10 cellular contexts compared by ENCODE assay signal in the genomic region with DNA sequence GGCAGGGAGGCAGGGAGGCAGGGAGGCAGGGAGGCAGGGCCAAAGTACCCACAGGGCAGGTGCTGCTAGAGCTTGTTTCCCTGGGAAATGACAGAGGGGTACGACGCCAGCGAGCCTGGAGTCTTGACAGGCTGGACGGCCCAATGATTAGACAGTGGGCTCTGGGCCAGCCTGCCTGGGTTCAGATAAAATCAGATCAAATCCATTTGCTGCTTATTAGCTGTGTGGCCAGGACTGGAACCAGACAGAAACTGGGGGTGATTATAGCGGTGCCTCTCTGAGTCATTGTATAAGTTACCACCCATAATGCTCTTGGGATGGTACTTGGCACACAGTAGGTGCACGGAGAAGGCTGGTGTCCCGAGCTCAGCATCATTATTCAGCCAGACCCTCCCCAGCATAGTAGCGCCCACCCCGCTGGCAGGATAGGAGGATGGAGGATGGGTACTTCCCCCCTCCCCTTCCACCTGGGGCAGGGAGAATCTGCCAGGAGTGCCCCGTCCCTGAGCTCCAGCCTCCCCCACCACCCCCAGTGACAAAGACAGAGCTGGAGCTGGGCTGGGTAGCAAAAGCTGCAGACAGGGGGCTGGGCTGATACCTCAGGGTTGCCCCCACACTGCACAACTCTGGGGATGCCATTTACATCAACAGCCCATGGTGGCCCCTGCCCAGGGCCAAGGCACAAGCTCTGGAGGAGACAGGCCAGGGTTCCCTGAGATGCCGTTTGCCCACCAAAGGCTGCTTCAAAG.
A peak's percentile ranks its signal among the peaks of the same experiment; 100 is the strongest.
DNase-seq lines count a peak whose midpoint lies in the region; ATAC-seq and TF ChIP-seq lines count a peak whose summit lies in the region.
"Had no signal": no experiment of that assay in that cellular context is flagged by ENCODE, and none has a peak within 500 bp of the region (broad histone marks: within the 10 kb centered on the region; RNA-seq: fewer than 3 reads in every experiment).

No MANE protein-coding gene starts in this region.

- peaks cover 89% of the 10 kb centered on the region for H3K4me1 ChIP-seq in CD4-positive, alpha-beta memory T cell (ENCODE audit: insufficient read depth, low read length)

- peaks cover 61 to 94% (median 80%) of the 10 kb centered on the region in 4 donors for H3K4me1 Mint-ChIP-seq in CD4-positive, alpha-beta memory T cell
- peaks cover 89% of the 10 kb centered on the region for H3K4me1 Mint-ChIP-seq in brain

- DNase-seq in CD4-positive, alpha-beta memory T cell = peak in 2 of 5 donors; percentile 12 to 57
- DNase-seq in HCEC 1CT (no peak), activated gamma-delta T cell (lab: John Stamatoyannopoulos, UW) (no peak), MV-4-11 (lab: John Stamatoyannopoulos, UW) (no peak)
- DNase-seq: DMS153 had no signal

- POLR2A ChIA-PET in CD4-positive, alpha-beta memory T cell (lab: Charles Lee; ENCODE audit: partially characterized antibody) = interaction anchor here (0.5 to 5.3 kb wide), 18 partner anchors 8 to 1156 kb away, joined by 3 to 116 read pairs (median 6); partner anchors contain the start of genes TMC6, TMC8 and TNRC6C

- H3K9me3 ChIP-seq in CD4-positive, alpha-beta memory T cell (ENCODE audit: control insufficient read depth in 1 of 2, low read length in 2 of 2) = no peaks in the 10 kb centered on the region
- no peaks in the 10 kb centered on the region for H3K9me3 ChIP-seq in neural cell (ENCODE audit: low read length)
- H3K9me3 ChIP-seq: psoas muscle had no signal

- TF ChIP-seq CTCF in brain (conservative IDR thresholded peaks at IDR 0.05) (no peak), neural cell (IDR thresholded peaks at IDR 0.05; ENCODE audit: poor library complexity, severe bottlenecking) (no peak)

- H3K4me2 ChIP-seq in neural cell (ENCODE audit: low read length) = no peak overlapping the region

- H4K20me1 ChIP-seq in neural cell (ENCODE audit: insufficient read depth) = no peaks in the 10 kb centered on the region

- peak overlapping the region; percentile 96 to 100 (median 99) for H3K27ac Mint-ChIP-seq in CD4-positive, alpha-beta memory T cell
- peak overlapping the region in 4 of 5 experiments; percentile 69 to 100 (median 85) for H3K27ac Mint-ChIP-seq in brain

- H3K27ac ChIP-seq in CD4-positive, alpha-beta memory T cell (ENCODE audit: low read depth, low read length) = peak overlapping the region; percentile 99
- no peak overlapping the region for H3K27ac ChIP-seq in neural cell (ENCODE audit: low read length)
- H3K27ac ChIP-seq: psoas muscle had no signal

- ATAC-seq in HG03342 (IDR thresholded peaks at IDR 0.05; ENCODE audit: unreplicated experiment) = peak; percentile 5
- ATAC-seq in GM21786 (IDR thresholded peaks at IDR 0.05; ENCODE audit: unreplicated experiment) = no peak

- no peaks in the 10 kb centered on the region for H3K27me3 ChIP-seq in CD4-positive, alpha-beta memory T cell (ENCODE audit: insufficient read depth, low read length)
- H3K27me3 ChIP-seq in neural cell (ENCODE audit: insufficient read depth, low read depth, low read length) = no peaks in the 10 kb centered on the region

- peak overlapping the region; percentile 39 to 55 for H3K4me3 ChIP-seq in CD4-positive, alpha-beta memory T cell (ENCODE audit: low read length in 2 of 2)
- H3K4me3 ChIP-seq in neural cell (ENCODE audit: low read length) = no peak overlapping the region
- H3K4me3 ChIP-seq: psoas muscle had no signal

- intact Hi-C loops in CD4-positive, alpha-beta memory T cell (cut with micrococcal nuclease) = loop anchor here (2.0 to 10.0 kb wide), 2 partner anchors 108 to 216 kb away; no protein-coding TSS in a partner anchor

- no peaks in the 10 kb centered on the region for H3K9me2 ChIP-seq in neural cell (ENCODE audit: insufficient read depth, low read length)

- H3K9me3 Mint-ChIP-seq in CD4-positive, alpha-beta memory T cell = peaks cover 0 to 2% (median 0%) of the 10 kb centered on the region in 8 donors
- peaks cover 0 to 10% (median 4%) of the 10 kb centered on the region in 5 experiments for H3K9me3 Mint-ChIP-seq in brain

- peak overlapping the region; percentile 80 to 92 (median 86) for H3K4me3 Mint-ChIP-seq in CD4-positive, alpha-beta memory T cell
- H3K4me3 Mint-ChIP-seq in brain = no peak overlapping the region

- no peaks in the 10 kb centered on the region for H3K36me3 ChIP-seq in CD4-positive, alpha-beta memory T cell (ENCODE audit: insufficient read depth, low read length)
- no peaks in the 10 kb centered on the region for H3K36me3 ChIP-seq in neural cell (ENCODE audit: insufficient read depth, low read length)

- peaks cover 3% of the 10 kb centered on the region for H3F3A ChIP-seq in neural cell (ENCODE audit: insufficient read depth, low read length, poor library complexity, severe bottlenecking)

- no peaks in the 10 kb centered on the region for H3K27me3 Mint-ChIP-seq in CD4-positive, alpha-beta memory T cell
- peaks cover under 1% of the 10 kb centered on the region for H3K27me3 Mint-ChIP-seq in brain

- CTCF ChIA-PET in CD4-positive, alpha-beta memory T cell (lab: Charles Lee; ENCODE audit: partially characterized antibody) = interaction anchor here (0.8 to 1.7 kb wide), 3 partner anchors 77 to 133 kb away, joined by 3 to 5 read pairs (median 4); partner anchors contain the start of gene TNRC6C

- peak overlapping the region; percentile 4 for H3K9ac ChIP-seq in neural cell (ENCODE audit: low read length)

- TF ChIP-seq EP300 in neural cell (conservative IDR thresholded peaks at IDR 0.05; ENCODE audit: poor library complexity, severe bottlenecking) = no peak

- H2AFZ ChIP-seq in neural cell (ENCODE audit: low read depth, low read length) = no peak overlapping the region

- no peaks in the 10 kb centered on the region for H3K79me2 ChIP-seq in neural cell (replicated peaks; ENCODE audit: insufficient read depth, low read length)

- H3K36me3 Mint-ChIP-seq in CD4-positive, alpha-beta memory T cell = peaks cover 0 to 7% of the 10 kb centered on the region in 2 donors
- H3K36me3 Mint-ChIP-seq in brain = peaks cover 3% of the 10 kb centered on the region

- TF ChIP-seq RAD21 in neural cell (conservative IDR thresholded peaks at IDR 0.05) = no peak

TF ChIP-seq in neural cell, 6 proteins besides CTCF, POLR2A, EP300 and RAD21:
- TF ChIP-seq TAF1 (IDR thresholded peaks at IDR 0.05; ENCODE audit: low read depth) (no peak), MXI1 (conservative IDR thresholded peaks at IDR 0.05; ENCODE audit: poor library complexity, severe bottlenecking) (no peak), SMC3 (conservative IDR thresholded peaks at IDR 0.05; ENCODE audit: poor library complexity) (no peak), REST (IDR thresholded peaks at IDR 0.05; ENCODE audit: borderline replicate concordance) (no peak), POLR2AphosphoS5 (IDR thresholded peaks at IDR 0.05) (no peak), EZH2 (IDR thresholded peaks at IDR 0.05; ENCODE audit: borderline replicate concordance, insufficient read depth, low read length, poor library complexity, severe bottlenecking) (no peak)
TF ChIP-seq in neural cell: peak in this region for 0.

Comparison
In these comparisons a context has a peak if more than half of its experiments do, and no peak if none do; other contexts are left out.
1. H3K4me3 Mint-ChIP-seq: peak in CD4-positive, alpha-beta memory T cell (8 of 8); none in brain (0 of 5).